In genomic region chr4:90064196-90064595, GRCh38 we compare ENCODE assay signal across 10 cellular contexts.
"Had no signal": no experiment of that assay in that cellular context is flagged by ENCODE, and none has a peak within 500 bp of the region (broad histone marks: within the 10 kb centered on the region; RNA-seq: fewer than 3 reads in every experiment).

No MANE protein-coding gene starts in this region.

- ATAC-seq: HCT116, HepG2 had no signal

- H3K9ac ChIP-seq: KMS-11 had no signal

- H3K4me2 ChIP-seq: KMS-11 had no signal

- H3K27ac Mint-ChIP-seq: H9, HFFc6, IgD-negative memory B cell had no signal

- H3K9me3 Mint-ChIP-seq: H9 had no signal

- H3K4me1 Mint-ChIP-seq: IgD-negative memory B cell had no signal

- H3K4me3 Mint-ChIP-seq: H9, HFFc6, IgD-negative memory B cell had no signal

- H3K36me3 Mint-ChIP-seq: IgD-negative memory B cell had no signal

- H3K27ac ChIP-seq: KMS-11 had no signal

- DNase-seq: GOT3, H9, HFFc6, Karpas-422, KBM-7 had no signal

- FAIRE-seq: H54, HepG2 had no signal
